Comparison of ENCODE assay signal across 8 cellular contexts in genomic region chr1:43979528-43980254, GRCh38. TPM values are rescaled to one million over a fixed set of nuclear protein-coding genes. Genes with fewer than 3 reads are reported as not detected.
DNase-seq lines count a peak whose midpoint lies in the region; ATAC-seq and TF ChIP-seq lines count a peak whose summit lies in the region.

No MANE protein-coding gene starts in this region.

- 4 to 5% methylated on average over 45 of the region's 45 CpGs for WGBS in ectodermal cell, 2 experiments
- 4% methylated on average over 45 of the region's 45 CpGs for WGBS in mesenchymal stem cell

- no peak overlapping the region for H4K8ac ChIP-seq in mesenchymal stem cell (ENCODE audit: low read length)

- H3K4me1 ChIP-seq in CD8-positive, alpha-beta T cell (ENCODE audit: insufficient read depth, low read length), result peaks cover 23% of the 10 kb centered on the region
- H3K4me1 ChIP-seq in ectodermal cell (ENCODE audit: control insufficient read depth, insufficient read depth, low read length) (peaks cover 26% of the 10 kb centered on the region), mesenchymal stem cell (ENCODE audit: control insufficient read depth, insufficient read depth, low read depth, low read length) (peaks cover 52% of the 10 kb centered on the region), tibial artery (peaks cover 0 to 50% (median 40%) of the 10 kb centered on the region in 4 donors)

- H2BK120ac ChIP-seq in mesenchymal stem cell (ENCODE audit: low read depth, low read length), result peak overlapping the region; percentile 71

- H3K4me3 ChIP-seq in CD8-positive, alpha-beta T cell (ENCODE audit: low read depth, low read length), result peak overlapping the region; percentile 41
- H3K4me3 ChIP-seq in HFF-Myc (replicated peaks; ENCODE audit: low read depth, low read length) (peak overlapping the region; percentile 63), ectodermal cell (ENCODE audit: insufficient read depth, low read depth, low read length) (peak overlapping the region; percentile 59), mesenchymal stem cell (ENCODE audit: insufficient read depth in 1 of 2, low read depth in 1 of 2, low read length in 2 of 2) (peak overlapping the region; percentile 73 to 85), tibial artery (peak overlapping the region; percentile 64 to 93)

- H3K36me3 Mint-ChIP-seq in CD8-positive, alpha-beta T cell, result peaks cover 35% of the 10 kb centered on the region

- H3K27me3 ChIP-seq in CD8-positive, alpha-beta T cell (ENCODE audit: insufficient read depth, low read length), result no peaks in the 10 kb centered on the region
- H3K27me3 ChIP-seq in ectodermal cell (ENCODE audit: control insufficient read depth, insufficient read depth, low read length, poor library complexity, severe bottlenecking) (no peaks in the 10 kb centered on the region), mesenchymal stem cell (ENCODE audit: control insufficient read depth in 1 of 2, insufficient read depth in 1 of 2, low read length in 2 of 2) (no peaks in the 10 kb centered on the region), tibial artery (no peaks in the 10 kb centered on the region)

- CTCF ChIA-PET in CD8-positive, alpha-beta T cell (lab: Charles Lee), result no interaction called here

- H3K79me1 ChIP-seq in mesenchymal stem cell (replicated peaks; ENCODE audit: low read length, poor library complexity, severe bottlenecking), result peaks cover 49% of the 10 kb centered on the region

- no peak overlapping the region for H3K23ac ChIP-seq in mesenchymal stem cell (ENCODE audit: low read length in 2 of 2)

- H2BK15ac ChIP-seq in mesenchymal stem cell (ENCODE audit: low read depth, poor library complexity, severe bottlenecking), result no peak overlapping the region

- peak overlapping the region; percentile 83 for H3K4me3 Mint-ChIP-seq in CD8-positive, alpha-beta T cell

- peak overlapping the region; percentile 48 to 86 for H3K18ac ChIP-seq in mesenchymal stem cell (ENCODE audit: low read depth in 1 of 2, low read length in 2 of 2)

- ATAC-seq in CD8-positive, alpha-beta T cell, result no peak
- no peak for ATAC-seq in GM21619 (IDR thresholded peaks at IDR 0.05; ENCODE audit: unreplicated experiment)

- TF ChIP-seq CTCF in CD8-positive, alpha-beta T cell (IDR thresholded peaks at IDR 0.05), result no peak
- TF ChIP-seq CTCF in HFF-Myc (IDR thresholded peaks at IDR 0.05; ENCODE audit: low read depth, low read length, missing control alignments) (no peak), tibial artery (IDR thresholded peaks at IDR 0.05) (no peak)

- POLR2A ChIA-PET in CD8-positive, alpha-beta T cell (lab: Charles Lee), result no interaction called here

- no peak for DNase-seq in CD8-positive, alpha-beta T cell
- DNase-seq in HFF-Myc (ENCODE audit: extremely low read depth, low read depth) (no peak), SW480 (ENCODE audit: low spot score) (peak; percentile 46), mesenchymal stem cell (peak; percentile 58), tibial artery (peak in 1 of 2 donors; percentile 74), mesenteric fat pad (ENCODE audit: low spot score) (no peak)

- H3K14ac ChIP-seq in mesenchymal stem cell (ENCODE audit: low read length in 2 of 2), result peak overlapping the region in 1 of 2 experiments; percentile 86

- no peak overlapping the region for H3K27ac Mint-ChIP-seq in CD8-positive, alpha-beta T cell

- no peak overlapping the region for H2AK5ac ChIP-seq in mesenchymal stem cell (ENCODE audit: low read length, severe bottlenecking)

- H2BK12ac ChIP-seq in mesenchymal stem cell (ENCODE audit: low read length in 2 of 2), result peak overlapping the region in 1 of 2 experiments; percentile 17

- H3K27me3 Mint-ChIP-seq in CD8-positive, alpha-beta T cell (ENCODE audit: low read depth), result peaks cover 13% of the 10 kb centered on the region

- H3K4me1 Mint-ChIP-seq in CD8-positive, alpha-beta T cell (ENCODE audit: low read depth), result peaks cover 42% of the 10 kb centered on the region

- H3K4ac ChIP-seq in mesenchymal stem cell (ENCODE audit: low read depth in 1 of 2, low read length in 2 of 2), result peak overlapping the region in 1 of 2 experiments; percentile 71

- H3K9ac ChIP-seq in mesenchymal stem cell (ENCODE audit: low read length), result peak overlapping the region; percentile 85

- H3K9me3 Mint-ChIP-seq in CD8-positive, alpha-beta T cell, result no peaks in the 10 kb centered on the region

- no peaks in the 10 kb centered on the region for H3K9me3 ChIP-seq in CD8-positive, alpha-beta T cell (ENCODE audit: low read length)
- H3K9me3 ChIP-seq in ectodermal cell (ENCODE audit: control insufficient read depth, low read length) (no peaks in the 10 kb centered on the region), mesenchymal stem cell (ENCODE audit: control insufficient read depth, low read length) (no peaks in the 10 kb centered on the region), tibial artery (no peaks in the 10 kb centered on the region)

- intact Hi-C loops in CD8-positive, alpha-beta T cell (cut with DNase I, micrococcal nuclease), result loop anchor here (5.0 to 10.0 kb wide), 5 partner anchors 233 to 1645 kb away; partner anchors contain the start of genes ARMH1 (in 1 of the 2), CDC20 (in 1 of the 2), DMAP1 (in 1 of the 2) and FOXJ3 (in 1 of the 2)
- intact Hi-C loops in tibial artery (cut with DNase I; ENCODE audit: low total_unique reads), result no loop called here

- H2AFZ ChIP-seq in mesenchymal stem cell (ENCODE audit: low read depth, low read length), result no peak overlapping the region

- peaks cover 18% of the 10 kb centered on the region for H3K36me3 ChIP-seq in CD8-positive, alpha-beta T cell (ENCODE audit: insufficient read depth, low read length)
- H3K36me3 ChIP-seq in ectodermal cell (ENCODE audit: control insufficient read depth, insufficient read depth, low read length) (peaks cover 18% of the 10 kb centered on the region), mesenchymal stem cell (ENCODE audit: control insufficient read depth in 1 of 2, insufficient read depth in 2 of 2, low read depth in 1 of 2, low read length in 2 of 2) (peaks cover 39 to 65% of the 10 kb centered on the region in 2 experiments), tibial artery (peaks cover 12 to 32% (median 16%) of the 10 kb centered on the region in 3 donors)

- peak overlapping the region; percentile 77 for H3K4me2 ChIP-seq in mesenchymal stem cell (ENCODE audit: low read length, poor library complexity, severe bottlenecking)

- H3K27ac ChIP-seq in CD8-positive, alpha-beta T cell (ENCODE audit: low read depth, low read length), result no peak overlapping the region
- H3K27ac ChIP-seq in ectodermal cell (ENCODE audit: insufficient read depth, low read depth, low read length, poor library complexity, severe bottlenecking), result no peak overlapping the region
- H3K27ac ChIP-seq in mesenchymal stem cell (ENCODE audit: low read length, poor library complexity, severe bottlenecking), result no peak overlapping the region
- H3K27ac ChIP-seq in tibial artery, result peak overlapping the region; percentile 63 to 74

- no peak overlapping the region for H2BK5ac ChIP-seq in mesenchymal stem cell (ENCODE audit: low read depth, low read length, poor library complexity, severe bottlenecking)

- peak overlapping the region; percentile 31 for H4K91ac ChIP-seq in mesenchymal stem cell (ENCODE audit: low read length)

RNA-seq across cellular contexts. Expression of gene B4GALT2, which starts 0.7 kb away (rescaled TPM):
- total RNA-seq in CD8-positive, alpha-beta T cell, result under 1 TPM; 0.42 to 0.71 TPM
- polyA plus RNA-seq in ectodermal cell (2013, experiment 1 of 4), result 82.7 TPM
- 77.3 TPM for polyA plus RNA-seq in ectodermal cell (2013, experiment 2 of 4)
- polyA plus RNA-seq in ectodermal cell (2013, experiment 3 of 4), result 72.0 TPM
- polyA plus RNA-seq in ectodermal cell (2013, experiment 4 of 4), result 78.7 TPM
- 37.4 TPM for polyA plus RNA-seq in mesenchymal stem cell (2013, experiment 1 of 2)
- polyA plus RNA-seq in mesenchymal stem cell (2013, experiment 2 of 2), result 35.8 TPM
- total RNA-seq in mesenteric fat pad, result 66.3 TPM

RNA-seq across cellular contexts. Expression of gene ATP6V0B, which starts 4.9 kb away (rescaled TPM):
- total RNA-seq in CD8-positive, alpha-beta T cell, result 10 to 100 TPM; 52.0 to 56.3 TPM
- 70.0 TPM for polyA plus RNA-seq in ectodermal cell (2013, experiment 1 of 4)
- polyA plus RNA-seq in ectodermal cell (2013, experiment 2 of 4), result 73.6 TPM
- 83.4 TPM for polyA plus RNA-seq in ectodermal cell (2013, experiment 3 of 4)
- 99.4 TPM for polyA plus RNA-seq in ectodermal cell (2013, experiment 4 of 4)
- polyA plus RNA-seq in mesenchymal stem cell (2013, experiment 1 of 2), result 60.5 TPM
- 64.4 TPM for polyA plus RNA-seq in mesenchymal stem cell (2013, experiment 2 of 2)
- total RNA-seq in mesenteric fat pad, result 133 TPM

RNA-seq across cellular contexts. Expression of gene DPH2, which starts 9.9 kb away (rescaled TPM):
- 10 to 100 TPM; 14.8 to 15.7 TPM for total RNA-seq in CD8-positive, alpha-beta T cell
- 34.3 TPM for polyA plus RNA-seq in ectodermal cell (2013, experiment 1 of 4)
- 34.3 TPM for polyA plus RNA-seq in ectodermal cell (2013, experiment 2 of 4)
- polyA plus RNA-seq in ectodermal cell (2013, experiment 3 of 4), result 23.1 TPM
- polyA plus RNA-seq in ectodermal cell (2013, experiment 4 of 4), result 28.4 TPM
- 8.8 TPM for polyA plus RNA-seq in mesenchymal stem cell (2013, experiment 1 of 2)
- polyA plus RNA-seq in mesenchymal stem cell (2013, experiment 2 of 2), result 9.0 TPM
- total RNA-seq in mesenteric fat pad, result 23.2 TPM

RNA-seq across cellular contexts. Expression of gene CCDC24, which starts 11.7 kb away (rescaled TPM):
- under 1 TPM; 0.33 to 0.71 TPM for total RNA-seq in CD8-positive, alpha-beta T cell
- 12.6 TPM for polyA plus RNA-seq in ectodermal cell (2013, experiment 1 of 4)
- polyA plus RNA-seq in ectodermal cell (2013, experiment 2 of 4), result 10.5 TPM
- 9.8 TPM for polyA plus RNA-seq in ectodermal cell (2013, experiment 3 of 4)
- polyA plus RNA-seq in ectodermal cell (2013, experiment 4 of 4), result 9.5 TPM
- polyA plus RNA-seq in mesenchymal stem cell (2013, experiment 1 of 2), result 2.9 TPM
- 3.2 TPM for polyA plus RNA-seq in mesenchymal stem cell (2013, experiment 2 of 2)
- total RNA-seq in mesenteric fat pad, result 3.9 TPM

RNA-seq across cellular contexts. Expression of gene IPO13, which starts 32.9 kb away (rescaled TPM):
- total RNA-seq in CD8-positive, alpha-beta T cell, result 1 to 10 TPM; 6.5 to 8.1 TPM
- polyA plus RNA-seq in ectodermal cell (2013, experiment 1 of 4), result 24.8 TPM
- polyA plus RNA-seq in ectodermal cell (2013, experiment 2 of 4), result 21.0 TPM
- 15.6 TPM for polyA plus RNA-seq in ectodermal cell (2013, experiment 3 of 4)
- polyA plus RNA-seq in ectodermal cell (2013, experiment 4 of 4), result 17.3 TPM
- 14.7 TPM for polyA plus RNA-seq in mesenchymal stem cell (2013, experiment 1 of 2)
- 13.5 TPM for polyA plus RNA-seq in mesenchymal stem cell (2013, experiment 2 of 2)
- total RNA-seq in mesenteric fat pad, result 26.1 TPM

Comparison
In these comparisons a context has a peak if more than half of its experiments do, and no peak if none do; other contexts are left out.
1. DNase-seq: peak in SW480 (single experiment) and mesenchymal stem cell (single experiment); none in CD8-positive, alpha-beta T cell (0 of 7), HFF-Myc (single experiment) and mesenteric fat pad (single experiment).
2. H3K27ac ChIP-seq: peak in tibial artery (2 of 2); none in CD8-positive, alpha-beta T cell (single experiment), ectodermal cell (single experiment) and mesenchymal stem cell (single experiment).
3. RNA of gene B4GALT2, which starts 0.7 kb away (total RNA-seq): 66.3 TPM in mesenteric fat pad (single experiment); 0.42 to 0.71 TPM in CD8-positive, alpha-beta T cell; every median in the first group is over 10 times any median in the second.
4. Peak in every context shown above with its lines, with median percentiles within 50 percentile points of each other: H3K4me3 ChIP-seq.